Comparison of ENCODE assay signal across 18 cellular contexts in the genomic region with DNA sequence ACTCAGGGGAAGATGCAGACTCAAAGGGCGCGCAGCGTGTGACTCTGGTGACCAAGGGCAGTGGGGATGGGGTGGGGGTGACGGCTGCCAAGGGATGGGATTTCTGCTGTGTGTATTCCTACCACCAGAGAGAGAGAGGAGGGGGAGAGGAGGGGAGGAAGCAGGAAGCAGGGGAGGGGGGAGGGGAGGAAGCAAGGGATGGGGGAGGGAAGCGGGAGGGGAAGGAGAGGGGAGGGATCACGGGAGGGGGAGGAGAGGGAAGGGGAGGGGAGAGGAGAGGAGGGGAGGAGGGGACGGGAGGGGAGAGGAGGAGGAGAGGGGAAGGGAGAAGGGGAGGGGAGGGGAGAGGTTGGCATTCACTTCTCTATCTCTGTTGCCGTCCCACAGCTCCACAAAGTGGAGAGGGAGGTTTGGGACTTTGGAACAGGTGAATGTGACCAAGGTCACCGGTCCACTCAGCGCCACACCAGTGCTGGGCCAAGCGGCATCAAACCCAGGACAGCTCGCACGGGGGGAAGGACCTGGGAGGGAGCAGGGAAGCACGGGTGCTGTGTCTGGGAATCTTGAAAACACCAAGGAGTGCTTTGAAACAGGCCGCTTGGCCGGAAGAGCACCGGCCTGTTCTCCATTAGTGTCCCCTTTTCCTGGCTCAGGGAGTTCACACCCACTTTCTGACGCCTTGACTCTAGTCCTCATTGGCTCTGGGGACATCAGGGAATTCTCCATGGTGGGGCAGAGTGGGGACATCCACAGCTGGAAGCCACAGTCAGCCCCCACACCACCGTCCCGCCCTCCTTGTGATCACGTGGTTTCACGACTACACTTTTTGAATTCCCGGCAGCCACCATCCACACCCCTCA.
A peak's percentile ranks its signal among the peaks of the same experiment; 100 is the strongest.
DNase-seq lines count a peak whose midpoint lies in the region; ATAC-seq and TF ChIP-seq lines count a peak whose summit lies in the region.
"Had no signal": no experiment of that assay in that cellular context is flagged by ENCODE, and none has a peak within 500 bp of the region (broad histone marks: within the 10 kb centered on the region; RNA-seq: fewer than 3 reads in every experiment).

No MANE protein-coding gene starts in this region.

- no peak for DNase-seq in activated naive CD8-positive, alpha-beta T cell treated with anti-CD3 and anti-CD28 coated beads for 36 hours
- no peak for DNase-seq in activated naive CD8-positive, alpha-beta T cell treated with anti-CD3 and anti-CD28 coated beads, Interleukin-2, amount 50 U/mL, for 24 hours
- DNase-seq in endodermal cell (peak; percentile 58), mesothelial cell of epicardium (ENCODE audit: low spot score in 2 of 2, unreplicated experiment in 2 of 2) (no peak), type B pancreatic cell (ENCODE audit: extremely low spot score, unreplicated experiment) (no peak), Kasumi-1 (lab: John Stamatoyannopoulos, UW) (no peak), T-helper 1 cell (no peak), NCI-H187 (lab: John Stamatoyannopoulos, UW) (no peak)
- DNase-seq: 8988T; activated effector memory CD4-positive, alpha-beta T cell treated with anti-CD3 and anti-CD28 coated beads, Interleukin-2, amount 50 U/mL, for 16 hours; anterior cingulate cortex; DND-41; HFFc6; NCI-H2029 treated with DMSO at 0.1 percent for 48 hours; NCI-H524; tibial artery had no signal

- peak overlapping the region; percentile 38 for H3K27ac Mint-ChIP-seq in activated naive CD8-positive, alpha-beta T cell treated with anti-CD3 and anti-CD28 coated beads for 36 hours
- no peak overlapping the region for H3K27ac Mint-ChIP-seq in activated naive CD8-positive, alpha-beta T cell treated with anti-CD3 and anti-CD28 coated beads, Interleukin-2, amount 50 U/mL, for 24 hours
- H3K27ac Mint-ChIP-seq in endodermal cell (peak overlapping the region; percentile 77), mesothelial cell of epicardium (peak overlapping the region; percentile 86), type B pancreatic cell (peak overlapping the region; percentile 62)
- H3K27ac Mint-ChIP-seq: HFFc6; T-helper 2 cell treated with Interferon-gamma antibody and Interleukin-4, amounts not matched to agents 5 μg/mL and 100 μg/mL, for 36 hours had no signal

- no peaks in the 10 kb centered on the region for H3K9me3 Mint-ChIP-seq in activated naive CD8-positive, alpha-beta T cell treated with anti-CD3 and anti-CD28 coated beads for 36 hours
- H3K9me3 Mint-ChIP-seq in activated naive CD8-positive, alpha-beta T cell treated with anti-CD3 and anti-CD28 coated beads, Interleukin-2, amount 50 U/mL, for 24 hours = no peaks in the 10 kb centered on the region
- H3K9me3 Mint-ChIP-seq in endodermal cell (no peaks in the 10 kb centered on the region), mesothelial cell of epicardium (no peaks in the 10 kb centered on the region), type B pancreatic cell (no peaks in the 10 kb centered on the region)
- H3K9me3 Mint-ChIP-seq: HFFc6; T-helper 2 cell treated with Interferon-gamma antibody and Interleukin-4, amounts not matched to agents 5 μg/mL and 100 μg/mL, for 36 hours had no signal

- ATAC-seq in activated naive CD8-positive, alpha-beta T cell treated with anti-CD3 and anti-CD28 coated beads, Interleukin-2, amount 50 U/mL, for 24 hours = no peak

- WGBS in endodermal cell (ENCODE audit: insufficient coverage in 1 of 2, insufficient read length in 1 of 2), 2 experiments = 34 to 68% methylated on average over 7 to 20 of the region's 23 CpGs

- no peaks in the 10 kb centered on the region for H3K36me3 Mint-ChIP-seq in activated naive CD8-positive, alpha-beta T cell treated with anti-CD3 and anti-CD28 coated beads for 36 hours
- no peaks in the 10 kb centered on the region for H3K36me3 Mint-ChIP-seq in activated naive CD8-positive, alpha-beta T cell treated with anti-CD3 and anti-CD28 coated beads, Interleukin-2, amount 50 U/mL, for 24 hours (ENCODE audit: low read depth)
- peaks cover 3% of the 10 kb centered on the region for H3K36me3 Mint-ChIP-seq in endodermal cell (ENCODE audit: low read depth)
- H3K36me3 Mint-ChIP-seq in mesothelial cell of epicardium = peaks cover 2% of the 10 kb centered on the region
- no peaks in the 10 kb centered on the region for H3K36me3 Mint-ChIP-seq in type B pancreatic cell

- H3K27me3 Mint-ChIP-seq in activated naive CD8-positive, alpha-beta T cell treated with anti-CD3 and anti-CD28 coated beads for 36 hours = peaks cover 9% of the 10 kb centered on the region
- H3K27me3 Mint-ChIP-seq in activated naive CD8-positive, alpha-beta T cell treated with anti-CD3 and anti-CD28 coated beads, Interleukin-2, amount 50 U/mL, for 24 hours = peaks cover 5% of the 10 kb centered on the region
- H3K27me3 Mint-ChIP-seq in endodermal cell (ENCODE audit: insufficient read depth) (no peaks in the 10 kb centered on the region), mesothelial cell of epicardium (ENCODE audit: low read depth) (no peaks in the 10 kb centered on the region), type B pancreatic cell (no peaks in the 10 kb centered on the region)

- H3K4me1 Mint-ChIP-seq in activated naive CD8-positive, alpha-beta T cell treated with anti-CD3 and anti-CD28 coated beads for 36 hours = no peaks in the 10 kb centered on the region
- H3K4me1 Mint-ChIP-seq in activated naive CD8-positive, alpha-beta T cell treated with anti-CD3 and anti-CD28 coated beads, Interleukin-2, amount 50 U/mL, for 24 hours = no peaks in the 10 kb centered on the region
- H3K4me1 Mint-ChIP-seq in endodermal cell (peaks cover 17% of the 10 kb centered on the region), mesothelial cell of epicardium (peaks cover 59% of the 10 kb centered on the region), type B pancreatic cell (ENCODE audit: unreplicated experiment) (peaks cover 57% of the 10 kb centered on the region)

- no peaks in the 10 kb centered on the region for H3K27me3 ChIP-seq in endodermal cell (ENCODE audit: control insufficient read depth, insufficient read depth, low read length, poor library complexity, severe bottlenecking)
- H3K27me3 ChIP-seq: tibial artery had no signal

- H3K36me3 ChIP-seq in endodermal cell (ENCODE audit: control insufficient read depth, insufficient read depth, low read length) = no peaks in the 10 kb centered on the region
- H3K36me3 ChIP-seq: prostate gland, tibial artery had no signal

- H3K9me3 ChIP-seq in endodermal cell (ENCODE audit: control insufficient read depth, low read length) = no peaks in the 10 kb centered on the region
- H3K9me3 ChIP-seq: prostate gland, tibial artery had no signal

- TF ChIP-seq CTCF in endodermal cell (conservative IDR thresholded peaks at IDR 0.05) (no peak), mesothelial cell of epicardium (IDR thresholded peaks at IDR 0.05; ENCODE audit: unreplicated experiment) (no peak), type B pancreatic cell (conservative IDR thresholded peaks at IDR 0.05) (no peak)

- no peak overlapping the region for H3K9ac ChIP-seq in endodermal cell (ENCODE audit: extremely low read depth, low read length, poor library complexity, severe bottlenecking)

- H3K4me3 Mint-ChIP-seq in activated naive CD8-positive, alpha-beta T cell treated with anti-CD3 and anti-CD28 coated beads for 36 hours = no peak overlapping the region
- no peak overlapping the region for H3K4me3 Mint-ChIP-seq in activated naive CD8-positive, alpha-beta T cell treated with anti-CD3 and anti-CD28 coated beads, Interleukin-2, amount 50 U/mL, for 24 hours
- H3K4me3 Mint-ChIP-seq in endodermal cell (no peak overlapping the region), mesothelial cell of epicardium (no peak overlapping the region), type B pancreatic cell (no peak overlapping the region)
- H3K4me3 Mint-ChIP-seq: HFFc6; T-helper 2 cell treated with Interferon-gamma antibody and Interleukin-4, amounts not matched to agents 5 μg/mL and 100 μg/mL, for 36 hours had no signal

- H3K4me3 ChIP-seq in endodermal cell (ENCODE audit: low read length) = no peak overlapping the region
- H3K4me3 ChIP-seq: prostate gland, tibial artery had no signal

- H3K4me1 ChIP-seq in endodermal cell (ENCODE audit: control insufficient read depth, insufficient read depth, low read length) = no peaks in the 10 kb centered on the region
- H3K4me1 ChIP-seq: prostate gland had no signal

- H3K27ac ChIP-seq in endodermal cell (ENCODE audit: low read depth, low read length) = peak overlapping the region; percentile 41
- H3K27ac ChIP-seq: prostate gland, tibial artery had no signal
